ENCODE assay signal across 26 cellular contexts in the genomic region with DNA sequence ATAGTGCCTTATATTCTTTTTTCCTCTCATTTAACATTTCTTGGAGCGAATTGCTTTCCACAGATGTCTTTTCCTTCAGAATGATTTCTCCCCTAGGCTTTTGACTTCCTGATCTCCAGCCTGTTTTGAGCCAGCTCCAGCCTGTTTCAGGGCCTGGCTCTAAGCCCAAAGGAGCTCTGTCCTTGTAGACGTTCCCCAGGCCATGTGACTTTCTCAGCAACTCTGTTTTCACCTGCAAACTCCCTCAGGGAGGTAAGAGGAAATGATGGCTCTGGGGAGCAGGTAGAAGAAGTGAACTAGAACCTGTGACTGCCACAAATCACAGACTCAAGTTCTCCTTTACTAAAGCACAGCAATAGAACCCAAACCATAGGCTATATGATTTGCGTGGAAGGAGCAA.
DNase-seq lines count a peak whose midpoint lies in the region; ATAC-seq and TF ChIP-seq lines count a peak whose summit lies in the region.
"Had no signal": no experiment of that assay in that cellular context is flagged by ENCODE, and none has a peak within 500 bp of the region (broad histone marks: within the 10 kb centered on the region; RNA-seq: fewer than 3 reads in every experiment).

No MANE protein-coding gene starts in this region.

- H3K9ac ChIP-seq in parathyroid adenoma: no peak overlapping the region
- H3K9ac ChIP-seq: neural progenitor cell had no signal

- H3K9me3 ChIP-seq in Caco-2: no peaks in the 10 kb centered on the region
- no peaks in the 10 kb centered on the region for H3K9me3 ChIP-seq in parathyroid adenoma (ENCODE audit: control insufficient read depth, low read length)
- H3K9me3 ChIP-seq in naive thymus-derived CD4-positive, alpha-beta T cell (ENCODE audit: control insufficient read depth in 2 of 3, low read length in 3 of 3): no peaks in the 10 kb centered on the region
- H3K9me3 ChIP-seq: heart left ventricle, SJSA1, vagina had no signal

- no peaks in the 10 kb centered on the region for H3K27me3 Mint-ChIP-seq in Caco-2 (ENCODE audit: insufficient read depth, unreplicated experiment)
- H3K27me3 Mint-ChIP-seq in activated CD8-positive, alpha-beta memory T cell treated with anti-CD3 and anti-CD28 coated beads, Interleukin-2, amount 10 ng/mL, durations not matched to agents 7 days and 5 days: no peaks in the 10 kb centered on the region
- H3K27me3 Mint-ChIP-seq in naive thymus-derived CD4-positive, alpha-beta T cell: peaks cover 0 to 2% (median 0%) of the 10 kb centered on the region in 5 donors

- DNase-seq in Caco-2 (no peak), NCI-H69 (lab: John Stamatoyannopoulos, UW) (peak; percentile 11), left colon (peak; percentile 52 to 75), 8988T (no peak), SKM-1 (lab: John Stamatoyannopoulos, UW; ENCODE audit: unreplicated experiment) (no peak)
- DNase-seq in activated CD8-positive, alpha-beta memory T cell treated with anti-CD3 and anti-CD28 coated beads, Interleukin-2, amount 10 ng/mL, durations not matched to agents 7 days and 5 days: no peak
- no peak for DNase-seq in naive thymus-derived CD4-positive, alpha-beta T cell
- DNase-seq: activated CD8-positive, alpha-beta T cell treated with anti-CD3 and anti-CD28 coated beads, Interleukin-2, amount 10 ng/mL, durations not matched to agents 7 days and 5 days; activated gamma-delta T cell; activated T-cell treated with anti-CD3 and anti-CD28 coated beads, Interleukin-2, amount 50 U/mL, for 1 hour; C1 segment of cervical spinal cord; effector CD4-positive, alpha-beta T cell; foreskin fibroblast; NCI-H1105 treated with DMSO at 0.1 percent for 48 hours; NCI-H510A treated with DMSO at 0.1 percent for 48 hours; stimulated activated CD4-positive, alpha-beta T cell treated with anti-CD3 and anti-CD28 coated beads, Interleukin-2, amount 100 ng/mL, for 24 hours; substantia nigra had no signal

- peak; percentile 68 for ATAC-seq in left colon
- no peak for ATAC-seq in activated CD8-positive, alpha-beta memory T cell treated with anti-CD3 and anti-CD28 coated beads, Interleukin-2, amount 10 ng/mL, durations not matched to agents 7 days and 5 days
- no peak for ATAC-seq in naive thymus-derived CD4-positive, alpha-beta T cell
- ATAC-seq: activated CD8-positive, alpha-beta T cell treated with anti-CD3 and anti-CD28 coated beads, Interleukin-2, amount 10 ng/mL, durations not matched to agents 7 days and 5 days; HCT116; heart left ventricle; left lobe of liver had no signal

- H3K4me1 Mint-ChIP-seq in Caco-2 (ENCODE audit: low read depth, unreplicated experiment): peaks cover 17% of the 10 kb centered on the region
- H3K4me1 Mint-ChIP-seq in activated CD8-positive, alpha-beta memory T cell treated with anti-CD3 and anti-CD28 coated beads, Interleukin-2, amount 10 ng/mL, durations not matched to agents 7 days and 5 days: no peaks in the 10 kb centered on the region
- peaks cover 0 to 2% (median 0%) of the 10 kb centered on the region in 7 donors for H3K4me1 Mint-ChIP-seq in naive thymus-derived CD4-positive, alpha-beta T cell

- no TSS peak for BruUV-seq in Caco-2 (replicated peaks; lab: Mats Ljungman, UMichigan)

- no peaks in the 10 kb centered on the region for H3K79me2 ChIP-seq in parathyroid adenoma

- H3K4me1 ChIP-seq in Caco-2: peaks cover 84% of the 10 kb centered on the region
- peaks cover 2% of the 10 kb centered on the region for H3K4me1 ChIP-seq in parathyroid adenoma
- H3K4me1 ChIP-seq in naive thymus-derived CD4-positive, alpha-beta T cell (ENCODE audit: control insufficient read depth in 2 of 2, insufficient read depth in 2 of 2, low read length in 2 of 2): no peaks in the 10 kb centered on the region
- H3K4me1 ChIP-seq: heart left ventricle, neural progenitor cell, SJSA1, vagina had no signal

- no peaks in the 10 kb centered on the region for H3K36me3 ChIP-seq in Caco-2 (ENCODE audit: control insufficient read depth, insufficient read depth, low read length)
- no peaks in the 10 kb centered on the region for H3K36me3 ChIP-seq in parathyroid adenoma (ENCODE audit: control insufficient read depth, insufficient read depth, low read length)
- no peaks in the 10 kb centered on the region for H3K36me3 ChIP-seq in naive thymus-derived CD4-positive, alpha-beta T cell (ENCODE audit: control insufficient read depth in 2 of 3, insufficient read depth in 3 of 3, low read length in 3 of 3)
- H3K36me3 ChIP-seq: heart left ventricle, neural progenitor cell, SJSA1, vagina had no signal

- no peaks in the 10 kb centered on the region for H3K27me3 ChIP-seq in Caco-2 (replicated peaks; ENCODE audit: control insufficient read depth, insufficient read depth, low read length)
- no peaks in the 10 kb centered on the region for H3K27me3 ChIP-seq in parathyroid adenoma (ENCODE audit: control insufficient read depth, insufficient read depth, low read length)
- no peaks in the 10 kb centered on the region for H3K27me3 ChIP-seq in naive thymus-derived CD4-positive, alpha-beta T cell (ENCODE audit: control insufficient read depth in 2 of 2, insufficient read depth in 2 of 2, low read length in 2 of 2)
- H3K27me3 ChIP-seq: neural progenitor cell, SJSA1, vagina had no signal

- intact Hi-C loops in Caco-2 (cut with micrococcal nuclease; ENCODE audit: unreplicated experiment): loop anchor here (5.0 kb wide), 2 partner anchors 46 to 311 kb away; no protein-coding TSS in a partner anchor
- intact Hi-C loops in left colon (cut with DNase I, micrococcal nuclease): loop anchor here in 1 of 2 donors (10.0 kb wide), 1 partner anchor 53 kb away; no protein-coding TSS in a partner anchor
- intact Hi-C loops in naive thymus-derived CD4-positive, alpha-beta T cell (cut with micrococcal nuclease): no loop called here

- POLR2A ChIA-PET in Caco-2 (lab: Charles Lee): no interaction called here
- POLR2A ChIA-PET in naive thymus-derived CD4-positive, alpha-beta T cell (lab: Charles Lee): no interaction called here

- H3K27ac Mint-ChIP-seq in Caco-2 (ENCODE audit: unreplicated experiment): peak overlapping the region; percentile 69
- H3K27ac Mint-ChIP-seq in activated CD8-positive, alpha-beta memory T cell treated with anti-CD3 and anti-CD28 coated beads, Interleukin-2, amount 10 ng/mL, durations not matched to agents 7 days and 5 days: no peak overlapping the region
- H3K27ac Mint-ChIP-seq in naive thymus-derived CD4-positive, alpha-beta T cell: no peak overlapping the region
- H3K27ac Mint-ChIP-seq: activated CD8-positive, alpha-beta T cell treated with anti-CD3 and anti-CD28 coated beads, Interleukin-2, amount 10 ng/mL, durations not matched to agents 7 days and 5 days; IgD-negative memory B cell; neural progenitor cell had no signal

- peaks cover 34% of the 10 kb centered on the region for H3K36me3 Mint-ChIP-seq in Caco-2 (ENCODE audit: insufficient read depth, unreplicated experiment)
- no peaks in the 10 kb centered on the region for H3K36me3 Mint-ChIP-seq in activated CD8-positive, alpha-beta memory T cell treated with anti-CD3 and anti-CD28 coated beads, Interleukin-2, amount 10 ng/mL, durations not matched to agents 7 days and 5 days
- no peaks in the 10 kb centered on the region for H3K36me3 Mint-ChIP-seq in naive thymus-derived CD4-positive, alpha-beta T cell
- H3K36me3 Mint-ChIP-seq: IgD-negative memory B cell, neural progenitor cell had no signal

- TF ChIP-seq CTCF in Caco-2 (IDR thresholded peaks at IDR 0.05; ENCODE audit: insufficient read depth in 1 of 2, low read depth in 1 of 2, low read length in 1 of 2, severe bottlenecking in 1 of 2, unreplicated experiment in 1 of 2) (no peak), parathyroid adenoma (IDR thresholded peaks at IDR 0.05) (no peak)

- H2AFZ ChIP-seq in parathyroid adenoma: peak overlapping the region; percentile 42
- H2AFZ ChIP-seq: neural progenitor cell had no signal

- H3K4me3 Mint-ChIP-seq in Caco-2 (ENCODE audit: unreplicated experiment): no peak overlapping the region
- no peak overlapping the region for H3K4me3 Mint-ChIP-seq in activated CD8-positive, alpha-beta memory T cell treated with anti-CD3 and anti-CD28 coated beads, Interleukin-2, amount 10 ng/mL, durations not matched to agents 7 days and 5 days
- H3K4me3 Mint-ChIP-seq in naive thymus-derived CD4-positive, alpha-beta T cell: no peak overlapping the region
- H3K4me3 Mint-ChIP-seq: activated CD8-positive, alpha-beta T cell treated with anti-CD3 and anti-CD28 coated beads, Interleukin-2, amount 10 ng/mL, durations not matched to agents 7 days and 5 days; neural progenitor cell had no signal

- peak overlapping the region; percentile 7 for H3K27ac ChIP-seq in parathyroid adenoma
- no peak overlapping the region for H3K27ac ChIP-seq in naive thymus-derived CD4-positive, alpha-beta T cell (ENCODE audit: low read depth, low read length)
- H3K27ac ChIP-seq: heart left ventricle, neural progenitor cell, SJSA1, vagina had no signal

- H3K4me3 ChIP-seq in Caco-2 (ENCODE audit: low read depth, low read length): no peak overlapping the region
- H3K4me3 ChIP-seq in parathyroid adenoma (ENCODE audit: low read depth, low read length): no peak overlapping the region
- no peak overlapping the region for H3K4me3 ChIP-seq in naive thymus-derived CD4-positive, alpha-beta T cell (ENCODE audit: low read length)
- H3K4me3 ChIP-seq: heart left ventricle, neural progenitor cell, SJSA1, smooth muscle cell, vagina had no signal

- no peak overlapping the region for H3K4me2 ChIP-seq in parathyroid adenoma (ENCODE audit: low read length)
- H3K4me2 ChIP-seq: neural progenitor cell, smooth muscle cell had no signal

- CTCF ChIA-PET in Caco-2 (lab: Charles Lee): no interaction called here
- CTCF ChIA-PET in activated CD8-positive, alpha-beta memory T cell treated with anti-CD3 and anti-CD28 coated beads, Interleukin-2, amount 10 ng/mL, durations not matched to agents 7 days and 5 days (lab: Charles Lee): no interaction called here
- CTCF ChIA-PET in naive thymus-derived CD4-positive, alpha-beta T cell (lab: Charles Lee): no interaction called here

- H3K9me3 Mint-ChIP-seq in Caco-2 (ENCODE audit: unreplicated experiment): peaks cover 10% of the 10 kb centered on the region
- no peaks in the 10 kb centered on the region for H3K9me3 Mint-ChIP-seq in activated CD8-positive, alpha-beta memory T cell treated with anti-CD3 and anti-CD28 coated beads, Interleukin-2, amount 10 ng/mL, durations not matched to agents 7 days and 5 days (ENCODE audit: low read depth)
- H3K9me3 Mint-ChIP-seq in naive thymus-derived CD4-positive, alpha-beta T cell: peaks cover 0 to 1% (median 0%) of the 10 kb centered on the region in 11 donors
- H3K9me3 Mint-ChIP-seq: IgD-negative memory B cell, neural progenitor cell had no signal

Comparison
In these comparisons a context has a peak if more than half of its experiments do, and no peak if none do; other contexts are left out.
1. DNase-seq: peak in NCI-H69 (single experiment) and left colon (2 of 2); none in Caco-2 (0 of 2), 8988T (single experiment), activated CD8-positive, alpha-beta memory T cell treated with anti-CD3 and anti-CD28 coated beads, Interleukin-2, amount 10 ng/mL, durations not matched to agents 7 days and 5 days (single experiment), naive thymus-derived CD4-positive, alpha-beta T cell (0 of 9) and SKM-1 (single experiment).